19 cellular contexts compared by ENCODE assay signal in genomic region chr14:55105991-55106390, GRCh38. TPM values are rescaled to one million over a fixed set of nuclear protein-coding genes. Genes with fewer than 3 reads are reported as not detected.
A peak's percentile ranks its signal among the peaks of the same experiment; 100 is the strongest.
DNase-seq lines count a peak whose midpoint lies in the region; ATAC-seq and TF ChIP-seq lines count a peak whose summit lies in the region.
"Had no signal": no experiment of that assay in that cellular context is flagged by ENCODE, and none has a peak within 500 bp of the region (broad histone marks: within the 10 kb centered on the region; RNA-seq: fewer than 3 reads in every experiment).

No MANE protein-coding gene starts in this region.

- peak overlapping the region; percentile 85 for H2BK120ac ChIP-seq in IMR-90 (ENCODE audit: low read depth, low read length)

- H4K5ac ChIP-seq in IMR-90 (ENCODE audit: low read depth, low read length): 0 out of 2 replicates have a peak overlapping the region, but pooled peaks have one; percentile 19

- H4K8ac ChIP-seq in IMR-90 (ENCODE audit: low read depth in 2 of 2, low read length in 2 of 2): peak overlapping the region in 1 of 2 experiments; percentile 66; a peak in 2 of 4 replicates

- intact Hi-C loops in IMR-90 (cut with micrococcal nuclease): no loop called here

- H3K9me3 Mint-ChIP-seq in T-cell: peaks cover 0 to 4% (median 0%) of the 10 kb centered on the region in 3 donors
- H3K9me3 Mint-ChIP-seq: stimulated activated effector memory CD8-positive, alpha-beta T cell treated with anti-CD3 and anti-CD28 coated beads, Interleukin-12 subunit alpha, Interleukin-12 subunit beta, amount 100 ng/mL, for 72 hours had no signal

- peaks cover 17% of the 10 kb centered on the region for H3K9me1 ChIP-seq in IMR-90 (ENCODE audit: insufficient read depth, low read length)

- POLR2A ChIA-PET in IMR-90 (lab: Charles Lee; ENCODE audit: unreplicated experiment) (no interaction called here), T-cell (lab: Charles Lee) (no interaction called here)

- CTCF ChIA-PET in IMR-90 (lab: Yijun Ruan, JAX): no interaction called here
- CTCF ChIA-PET in T-cell (lab: Charles Lee): no interaction called here

- H2AFZ ChIP-seq in ACC112 (ENCODE audit: low read length, unreplicated experiment) (no peak overlapping the region), IMR-90 (replicated peaks; ENCODE audit: low read length, poor library complexity) (no peak overlapping the region), smooth muscle cell (ENCODE audit: low read depth) (no peak overlapping the region)
- H2AFZ ChIP-seq: parathyroid adenoma had no signal

- H3K9ac ChIP-seq in IMR-90 (ENCODE audit: low read depth, low read length) (no peak overlapping the region), smooth muscle cell (ENCODE audit: low read depth) (no peak overlapping the region)
- H3K9ac ChIP-seq: parathyroid adenoma had no signal

- H3K27ac ChIP-seq in ACC112 (ENCODE audit: low read depth, low read length): peak overlapping the region; percentile 99; the same call in 1 of the 2 replicates
- peak overlapping the region; percentile 24; the same call in 1 of the 2 replicates for H3K27ac ChIP-seq in IMR-90 (ENCODE audit: insufficient read depth, low read length)
- H3K27ac ChIP-seq in gastroesophageal sphincter: peak overlapping the region in 3 of 4 donors; percentile 39 to 94 (median 91)
- peak overlapping the region; percentile 10 for H3K27ac ChIP-seq in smooth muscle cell (ENCODE audit: low read depth)
- H3K27ac ChIP-seq: parathyroid adenoma, VCaP had no signal

- H3K27me3 Mint-ChIP-seq in T-cell: no peaks in the 10 kb centered on the region
- H3K27me3 Mint-ChIP-seq: activated CD4-positive, alpha-beta memory T cell treated with anti-CD3 and anti-CD28 coated beads, Interleukin-2, amount 10 ng/mL, durations not matched to agents 7 days and 5 days; activated naive CD8-positive, alpha-beta T cell treated with anti-CD3 and anti-CD28 coated beads, Interleukin-2, amount 50 U/mL, for 24 hours had no signal

- in situ Hi-C loops in IMR-90 (cut with MboI; ENCODE audit: low sequenced_read_pairs): no loop called here

- BruUV-seq in IMR-90 (replicated peaks; lab: Mats Ljungman, UMichigan): no TSS peak

- DNase-seq in IMR-90 (no peak), smooth muscle cell (lab: John Stamatoyannopoulos, UW; ENCODE audit: unreplicated experiment) (no peak), NCI-H1092 treated with DMSO at 0.1 percent for 48 hours (lab: John Stamatoyannopoulos, UW) (no peak), T-cell (no peak)
- DNase-seq in activated CD8-positive, alpha-beta memory T cell treated with anti-CD3 and anti-CD28 coated beads for 24 hours: no peak
- DNase-seq: activated CD4-positive, alpha-beta memory T cell treated with anti-CD3 and anti-CD28 coated beads, Interleukin-2, amount 10 ng/mL, durations not matched to agents 7 days and 5 days; activated naive CD8-positive, alpha-beta T cell treated with anti-CD3 and anti-CD28 coated beads, Interleukin-2, amount 50 U/mL, for 24 hours; COR-L47; left colon; NCI-H1694; NK-92 treated with Interleukin-12 subunit alpha and Interleukin-12 subunit beta, amount 100 ng/mL, for 24 hours; T-helper 1 cell had no signal

- H3K4me3 ChIP-seq in ACC112 (ENCODE audit: low read depth, low read length) (no peak overlapping the region), IMR-90 (ENCODE audit: insufficient read depth, low read depth, low read length) (no peak overlapping the region), gastroesophageal sphincter (no peak overlapping the region), smooth muscle cell (no peak overlapping the region)

- H3K14ac ChIP-seq in IMR-90 (replicated peaks; ENCODE audit: low read depth, low read length): peak overlapping the region; percentile 79

- H3K27me3 ChIP-seq in ACC112 (ENCODE audit: insufficient read depth, low read length): no peaks in the 10 kb centered on the region
- H3K27me3 ChIP-seq in IMR-90 (ENCODE audit: control insufficient read depth, insufficient read depth, low read length): no peaks in the 10 kb centered on the region
- no peaks in the 10 kb centered on the region for H3K27me3 ChIP-seq in gastroesophageal sphincter
- no peaks in the 10 kb centered on the region for H3K27me3 ChIP-seq in smooth muscle cell (ENCODE audit: low read depth)

- no peak for TF ChIP-seq CTCF in IMR-90 (conservative IDR thresholded peaks at IDR 0.05; ENCODE audit: low read depth, low read length)
- no peak for TF ChIP-seq CTCF in gastroesophageal sphincter (IDR thresholded peaks at IDR 0.05)
- no peak for TF ChIP-seq CTCF in smooth muscle cell (IDR thresholded peaks at IDR 0.05; ENCODE audit: borderline replicate concordance, insufficient read depth, poor library complexity, severe bottlenecking)

- ATAC-seq in IMR-90 (ENCODE audit: low read depth) (no peak), gastroesophageal sphincter (no peak), HG03045 (IDR thresholded peaks at IDR 0.05; ENCODE audit: unreplicated experiment) (no peak), T-cell (replicated peaks in 1 of 4) (no peak)
- ATAC-seq: activated naive CD8-positive, alpha-beta T cell treated with anti-CD3 and anti-CD28 coated beads, Interleukin-2, amount 50 U/mL, for 24 hours; HepG2; left colon; stimulated activated effector memory CD8-positive, alpha-beta T cell treated with anti-CD3 and anti-CD28 coated beads, Interleukin-12 subunit alpha, Interleukin-12 subunit beta, amount 100 ng/mL, for 72 hours had no signal

- H3K79me1 ChIP-seq in IMR-90 (ENCODE audit: low read depth in 1 of 2, low read length in 2 of 2): peaks cover 2 to 24% of the 10 kb centered on the region in 2 experiments; a peak in 3 of 4 replicates

- H3F3A ChIP-seq in smooth muscle cell (ENCODE audit: low read depth): peaks cover 28% of the 10 kb centered on the region

- H3K4me1 ChIP-seq in ACC112 (ENCODE audit: control insufficient read depth, insufficient read depth, low read length, unreplicated experiment) (peaks cover 59% of the 10 kb centered on the region), IMR-90 (ENCODE audit: control insufficient read depth, insufficient read depth, low read length) (peaks cover 30% of the 10 kb centered on the region), gastroesophageal sphincter (peaks cover 9 to 75% (median 38%) of the 10 kb centered on the region in 3 donors), smooth muscle cell (ENCODE audit: low read depth) (peaks cover 29% of the 10 kb centered on the region)

- peak overlapping the region in 1 of 2 donors; percentile 43 for H3K27ac Mint-ChIP-seq in T-cell
- H3K27ac Mint-ChIP-seq: activated CD4-positive, alpha-beta memory T cell treated with anti-CD3 and anti-CD28 coated beads, Interleukin-2, amount 10 ng/mL, durations not matched to agents 7 days and 5 days; activated naive CD8-positive, alpha-beta T cell treated with anti-CD3 and anti-CD28 coated beads, Interleukin-2, amount 50 U/mL, for 24 hours; stimulated activated effector memory CD8-positive, alpha-beta T cell treated with anti-CD3 and anti-CD28 coated beads, Interleukin-12 subunit alpha, Interleukin-12 subunit beta, amount 100 ng/mL, for 72 hours had no signal

- peak overlapping the region; percentile 61 for H4K91ac ChIP-seq in IMR-90 (ENCODE audit: insufficient read depth, low read depth, low read length)

- H2AK5ac ChIP-seq in IMR-90 (ENCODE audit: low read depth, low read length): peak overlapping the region; percentile 95; the same call in 1 of the 2 replicates

- H3K18ac ChIP-seq in IMR-90 (ENCODE audit: low read depth, low read length): peak overlapping the region; percentile 67; the same call in 1 of the 2 replicates

- TF ChIP-seq EP300 in gastroesophageal sphincter (IDR thresholded peaks at IDR 0.05): no peak

- no peak for TF ChIP-seq RAD21 in IMR-90 (IDR thresholded peaks at IDR 0.05; ENCODE audit: low read length)

- peak overlapping the region; percentile 83 for H2BK20ac ChIP-seq in IMR-90 (ENCODE audit: low read depth, low read length)

- H3K4me1 Mint-ChIP-seq in T-cell: peaks cover 33 to 55% (median 44%) of the 10 kb centered on the region in 3 donors

- peaks cover 6% of the 10 kb centered on the region for H3K36me3 Mint-ChIP-seq in T-cell

- H3K4ac ChIP-seq in IMR-90 (ENCODE audit: low read depth, low read length): peak overlapping the region; percentile 80

- H3K4me2 ChIP-seq in IMR-90 (ENCODE audit: low read depth, low read length) (no peak overlapping the region), smooth muscle cell (no peak overlapping the region)

- dilution Hi-C loops in IMR-90 (cut with HindIII; ENCODE audit: low sequenced_read_pairs, unreplicated experiment): no loop called here

- no peak overlapping the region for H3K23ac ChIP-seq in IMR-90 (ENCODE audit: low read depth, low read length)

- H2BK5ac ChIP-seq in IMR-90 (ENCODE audit: low read depth, low read length, poor library complexity, severe bottlenecking): peak overlapping the region; percentile 63

- H3K79me2 ChIP-seq in ACC112 (ENCODE audit: control insufficient read depth, insufficient read depth, low read length, unreplicated experiment): no peaks in the 10 kb centered on the region
- no peaks in the 10 kb centered on the region for H3K79me2 ChIP-seq in smooth muscle cell (ENCODE audit: low read depth)
- H3K79me2 ChIP-seq: parathyroid adenoma had no signal

- H3K9me3 ChIP-seq in IMR-90 (ENCODE audit: control insufficient read depth, insufficient read depth, low read length): peaks cover 7% of the 10 kb centered on the region
- no peaks in the 10 kb centered on the region for H3K9me3 ChIP-seq in gastroesophageal sphincter
- no peaks in the 10 kb centered on the region for H3K9me3 ChIP-seq in smooth muscle cell (replicated peaks; ENCODE audit: low read depth)

- H2BK15ac ChIP-seq in IMR-90 (ENCODE audit: low read depth, low read length): peak overlapping the region; percentile 85; the same call in 2 of the 3 replicates

- no peak overlapping the region for H2AK9ac ChIP-seq in IMR-90 (replicated peaks; ENCODE audit: low read depth, low read length, poor library complexity)

- TF ChIP-seq POLR2A in IMR-90 (IDR thresholded peaks at IDR 0.05; ENCODE audit: low read depth, low read length) (no peak), gastroesophageal sphincter (IDR thresholded peaks at IDR 0.05) (no peak)

- H4K20me1 ChIP-seq in IMR-90 (ENCODE audit: insufficient read depth, low read length) (0 out of 2 replicates have a peak, but pooled peaks cover 3% of the 10 kb centered on the region), smooth muscle cell (ENCODE audit: low read depth) (no peaks in the 10 kb centered on the region)

- no peak overlapping the region for H3K56ac ChIP-seq in IMR-90 (ENCODE audit: extremely low read depth, insufficient read depth, low read length)

- WGBS in IMR-90 (ENCODE audit: extremely low coverage in 2 of 2, insufficient read length in 1 of 2), 2 experiments: 98% methylated on average over 4 of the region's 7 CpGs; no CpG with 5 or more reads in 1 of the 2 experiments
- WGBS in gastroesophageal sphincter (ENCODE audit: low coverage in 1 of 2), 2 donors: 72 to 85% methylated on average over 3 to 7 of the region's 7 CpGs
- whole genome bisulfite sequencing in smooth muscle cell (ENCODE audit: low lambda C conversion rate): 97% methylated on average over 7 of the region's 7 CpGs

- H3K36me3 ChIP-seq in ACC112 (ENCODE audit: insufficient read depth, low read length) (peaks cover 3% of the 10 kb centered on the region; the same call in 1 of the 2 replicates), IMR-90 (ENCODE audit: control insufficient read depth, insufficient read depth, low read length) (no peaks in the 10 kb centered on the region), gastroesophageal sphincter (no peaks in the 10 kb centered on the region), smooth muscle cell (ENCODE audit: low read depth) (no peaks in the 10 kb centered on the region)

- no peak overlapping the region for H3K4me3 Mint-ChIP-seq in T-cell
- H3K4me3 Mint-ChIP-seq: activated CD4-positive, alpha-beta memory T cell treated with anti-CD3 and anti-CD28 coated beads, Interleukin-2, amount 10 ng/mL, durations not matched to agents 7 days and 5 days; activated naive CD8-positive, alpha-beta T cell treated with anti-CD3 and anti-CD28 coated beads, Interleukin-2, amount 50 U/mL, for 24 hours; stimulated activated effector memory CD8-positive, alpha-beta T cell treated with anti-CD3 and anti-CD28 coated beads, Interleukin-12 subunit alpha, Interleukin-12 subunit beta, amount 100 ng/mL, for 72 hours had no signal

RNA-seq across cellular contexts. Expression of gene LGALS3, which starts 23.1 kb away (rescaled TPM):
- total RNA-seq in IMR-90 (2012; rRNA removed): 84.4 and 145 TPM in 2 replicates
- polyA plus RNA-seq in IMR-90 (2012; rRNA removed): 171 and 200 TPM in 2 replicates
- 106 and 210 TPM in 2 replicates for polyA plus RNA-seq in IMR-90 (2012; cell fraction: cytosol; rRNA removed)
- polyA plus RNA-seq in IMR-90 (2012; cell fraction: nucleus; rRNA removed; ENCODE audit: low replicate concordance): 122 and 127 TPM in 2 replicates
- 100 to 1,000 TPM; 253 to 467 (median 361) TPM for total RNA-seq in gastroesophageal sphincter
- total RNA-seq in smooth muscle cell: 166 and 170 TPM in 2 replicates
- 201 and 234 TPM in 2 replicates for polyA plus RNA-seq in smooth muscle cell
- total RNA-seq in T-cell: 10 to 100 TPM in 4 of 5 donors, 1 to 10 TPM in 1; 4.1 to 57.7 (median 35.8) TPM

RNA-seq across cellular contexts. Expression of gene MAPK1IP1L, which starts 54.5 kb away (rescaled TPM):
- total RNA-seq in IMR-90 (2012; rRNA removed) (37.2 and 44.8 TPM in 2 replicates), gastroesophageal sphincter (10 to 100 TPM; 65.5 to 92.3 (median 73.5) TPM), smooth muscle cell (109 and 176 TPM in 2 replicates), T-cell (100 to 1,000 TPM in 2 of 5 donors, 10 to 100 TPM in 3; 68.7 to 153 (median 73.4) TPM)
- polyA plus RNA-seq in IMR-90 (2012; rRNA removed) (168 and 201 TPM in 2 replicates), smooth muscle cell (89.0 and 89.7 TPM in 2 replicates)
- polyA plus RNA-seq in IMR-90 (2012; cell fraction: cytosol; rRNA removed): 131 and 180 TPM in 2 replicates
- 51.1 and 80.0 TPM in 2 replicates for polyA plus RNA-seq in IMR-90 (2012; cell fraction: nucleus; rRNA removed; ENCODE audit: low replicate concordance)

Comparison
In these comparisons a context has a peak if more than half of its experiments do, and no peak if none do; other contexts are left out.
1. H3K27ac ChIP-seq: peak in every context shown above with its lines; median percentile 99 in ACC112; 91 in gastroesophageal sphincter; 24 in IMR-90; 10 in smooth muscle cell.